In genomic region chr2:8541223-8541622, GRCh38 we compare ENCODE assay signal across 16 cellular contexts.
DNase-seq lines count a peak whose midpoint lies in the region; ATAC-seq and TF ChIP-seq lines count a peak whose summit lies in the region.
"Had no signal": no experiment of that assay in that cellular context is flagged by ENCODE, and none has a peak within 500 bp of the region (broad histone marks: within the 10 kb centered on the region; RNA-seq: fewer than 3 reads in every experiment).

No MANE protein-coding gene starts in this region.

- TF ChIP-seq CTCF in left ventricle myocardium inferior (IDR thresholded peaks at IDR 0.05; ENCODE audit: borderline replicate concordance) (no peak), mucosa of descending colon (IDR thresholded peaks at IDR 0.05) (no peak), prostate gland (IDR thresholded peaks at IDR 0.05) (no peak)

- no peak overlapping the region for H3K4ac ChIP-seq in mesenchymal stem cell (ENCODE audit: low read depth in 1 of 2, low read length in 2 of 2)

- H3K18ac ChIP-seq in mesenchymal stem cell (ENCODE audit: low read depth in 1 of 2, low read length in 2 of 2) = no peak overlapping the region

- no peak overlapping the region for H4K8ac ChIP-seq in mesenchymal stem cell (ENCODE audit: low read length)

- peak overlapping the region; percentile 100 for H3K27ac Mint-ChIP-seq in activated CD4-positive, alpha-beta memory T cell treated with anti-CD3 and anti-CD28 coated beads for 36 hours

- H3K9me3 ChIP-seq in left ventricle myocardium inferior (replicated peaks) = no peaks in the 10 kb centered on the region
- no peaks in the 10 kb centered on the region for H3K9me3 ChIP-seq in mesenchymal stem cell (ENCODE audit: control insufficient read depth, low read length)
- H3K9me3 ChIP-seq in mucosa of descending colon = no peaks in the 10 kb centered on the region
- no peaks in the 10 kb centered on the region for H3K9me3 ChIP-seq in prostate gland
- H3K9me3 ChIP-seq: ovary had no signal

- CTCF ChIA-PET in activated CD4-positive, alpha-beta memory T cell treated with anti-CD3 and anti-CD28 coated beads for 36 hours (lab: Charles Lee) = no interaction called here

- H2AFZ ChIP-seq in mesenchymal stem cell (ENCODE audit: low read depth, low read length) = no peak overlapping the region

- H3K9me3 Mint-ChIP-seq in activated CD4-positive, alpha-beta memory T cell treated with anti-CD3 and anti-CD28 coated beads for 36 hours = no peaks in the 10 kb centered on the region
- H3K9me3 Mint-ChIP-seq: IgD-negative memory B cell had no signal

- WGBS in mesenchymal stem cell = 93% methylated on average over 8 of the region's 8 CpGs
- WGBS in prostate gland = 86% methylated on average over 8 of the region's 8 CpGs

- H3K4me1 ChIP-seq in left ventricle myocardium inferior (peaks cover 55% of the 10 kb centered on the region), mesenchymal stem cell (ENCODE audit: control insufficient read depth, insufficient read depth, low read depth, low read length) (peaks cover 25% of the 10 kb centered on the region), mucosa of descending colon (ENCODE audit: low read depth) (peaks cover 31% of the 10 kb centered on the region), prostate gland (replicated peaks) (peaks cover 9% of the 10 kb centered on the region)

- POLR2A ChIA-PET in activated CD4-positive, alpha-beta memory T cell treated with anti-CD3 and anti-CD28 coated beads for 36 hours (lab: Charles Lee) = interaction anchor here (1.1 to 4.9 kb wide), 6 partner anchors 21 to 143 kb away, joined by 3 to 105 read pairs (median 27); partner anchors contain the start of gene ID2

- no peak overlapping the region for H2BK5ac ChIP-seq in mesenchymal stem cell (ENCODE audit: low read depth, low read length, poor library complexity, severe bottlenecking)

- H3K79me1 ChIP-seq in mesenchymal stem cell (replicated peaks; ENCODE audit: low read length, poor library complexity, severe bottlenecking) = no peaks in the 10 kb centered on the region

- no peaks in the 10 kb centered on the region for H3K36me3 ChIP-seq in left ventricle myocardium inferior
- H3K36me3 ChIP-seq in mesenchymal stem cell (ENCODE audit: control insufficient read depth in 1 of 2, insufficient read depth in 2 of 2, low read depth in 1 of 2, low read length in 2 of 2) = no peaks in the 10 kb centered on the region
- no peaks in the 10 kb centered on the region for H3K36me3 ChIP-seq in mucosa of descending colon (ENCODE audit: low read depth)
- no peaks in the 10 kb centered on the region for H3K36me3 ChIP-seq in prostate gland
- H3K36me3 ChIP-seq: ovary had no signal

- no peak overlapping the region for H3K23ac ChIP-seq in mesenchymal stem cell (ENCODE audit: low read length in 2 of 2)

- ATAC-seq in mucosa of descending colon = no peak

- H3K27me3 ChIP-seq in left ventricle myocardium inferior (ENCODE audit: low read depth) (no peaks in the 10 kb centered on the region), mesenchymal stem cell (ENCODE audit: control insufficient read depth in 1 of 2, insufficient read depth in 1 of 2, low read length in 2 of 2) (peaks cover 0 to 16% of the 10 kb centered on the region in 2 experiments), prostate gland (replicated peaks; ENCODE audit: insufficient read depth) (no peaks in the 10 kb centered on the region)
- H3K27me3 ChIP-seq: ovary had no signal

- no peak overlapping the region for H2AK5ac ChIP-seq in mesenchymal stem cell (ENCODE audit: low read length, severe bottlenecking)

- H3K4me2 ChIP-seq in mesenchymal stem cell (ENCODE audit: low read length, poor library complexity, severe bottlenecking) = no peak overlapping the region

- no peak overlapping the region for H3K9ac ChIP-seq in mesenchymal stem cell (ENCODE audit: low read length)

- no peak overlapping the region for H3K14ac ChIP-seq in mesenchymal stem cell (ENCODE audit: low read length in 2 of 2)

- peaks cover 80% of the 10 kb centered on the region for H3K4me1 Mint-ChIP-seq in activated CD4-positive, alpha-beta memory T cell treated with anti-CD3 and anti-CD28 coated beads for 36 hours (ENCODE audit: low read depth)

- H2BK12ac ChIP-seq in mesenchymal stem cell (ENCODE audit: low read length in 2 of 2) = peak overlapping the region in 1 of 2 experiments; percentile 40

- H3K27me3 Mint-ChIP-seq in activated CD4-positive, alpha-beta memory T cell treated with anti-CD3 and anti-CD28 coated beads for 36 hours = no peaks in the 10 kb centered on the region

- no peak for TF ChIP-seq POLR2A in prostate gland (IDR thresholded peaks at IDR 0.05)

- H3K27ac ChIP-seq in left ventricle myocardium inferior (replicated peaks) = no peak overlapping the region
- H3K27ac ChIP-seq in mesenchymal stem cell (ENCODE audit: low read length, poor library complexity, severe bottlenecking) = no peak overlapping the region
- no peak overlapping the region for H3K27ac ChIP-seq in prostate gland
- H3K27ac ChIP-seq: ovary had no signal

- H3K4me3 ChIP-seq in left ventricle myocardium inferior (no peak overlapping the region), mesenchymal stem cell (ENCODE audit: insufficient read depth in 1 of 2, low read depth in 1 of 2, low read length in 2 of 2) (no peak overlapping the region), mucosa of descending colon (no peak overlapping the region), prostate gland (no peak overlapping the region)
- H3K4me3 ChIP-seq: ovary had no signal

- H2BK120ac ChIP-seq in mesenchymal stem cell (ENCODE audit: low read depth, low read length) = peak overlapping the region; percentile 8

- peaks cover 2% of the 10 kb centered on the region for H3K36me3 Mint-ChIP-seq in activated CD4-positive, alpha-beta memory T cell treated with anti-CD3 and anti-CD28 coated beads for 36 hours

- intact Hi-C loops in left ventricle myocardium inferior (cut with micrococcal nuclease) = no loop called here
- intact Hi-C loops in cardiac septum (cut with DNase I) = no loop called here
- intact Hi-C loops in activated CD4-positive, alpha-beta memory T cell treated with anti-CD3 and anti-CD28 coated beads for 36 hours (cut with micrococcal nuclease) = loop anchor here (5.0 kb wide), 3 partner anchors 769 to 1104 kb away; no protein-coding TSS in a partner anchor
- intact Hi-C loops in mucosa of descending colon (cut with DNase I, micrococcal nuclease) = no loop called here
- intact Hi-C loops in prostate gland (cut with DNase I) = no loop called here

- no peak overlapping the region for H2BK15ac ChIP-seq in mesenchymal stem cell (ENCODE audit: low read depth, poor library complexity, severe bottlenecking)

- H3K4me3 Mint-ChIP-seq in activated CD4-positive, alpha-beta memory T cell treated with anti-CD3 and anti-CD28 coated beads for 36 hours = peak overlapping the region; percentile 59

- peak overlapping the region; percentile 32 for H4K91ac ChIP-seq in mesenchymal stem cell (ENCODE audit: low read length)

- DNase-seq in left ventricle myocardium inferior = peak; percentile 2
- DNase-seq in cardiac septum (ENCODE audit: low spot score) = no peak
- DNase-seq in activated CD4-positive, alpha-beta memory T cell treated with anti-CD3 and anti-CD28 coated beads for 36 hours = peak; percentile 53
- DNase-seq in mesenchymal stem cell = no peak
- DNase-seq in mucosa of descending colon = no peak
- no peak for DNase-seq in NCI-H82 (lab: John Stamatoyannopoulos, UW)
- no peak for DNase-seq in prostate gland (ENCODE audit: low spot score)
- no peak for DNase-seq in cortex of kidney (lab: John Stamatoyannopoulos, UW)
- DNase-seq: activated CD4-positive, CD25-positive, alpha-beta regulatory T cell; cerebellar nuclear complex; DMS79 treated with DMSO at 0.1 percent for 48 hours; mesendoderm; NCI-H345; small intestine had no signal

Comparison
In these comparisons a context has a peak if more than half of its experiments do, and no peak if none do; other contexts are left out.
1. DNase-seq: peak in left ventricle myocardium inferior (single experiment) and activated CD4-positive, alpha-beta memory T cell treated with anti-CD3 and anti-CD28 coated beads for 36 hours (single experiment); none in cardiac septum (single experiment), mesenchymal stem cell (single experiment), mucosa of descending colon (0 of 3), NCI-H82 (single experiment), prostate gland (single experiment) and cortex of kidney (single experiment).